Comparison of ENCODE assay signal across 21 cellular contexts in the genomic region with DNA sequence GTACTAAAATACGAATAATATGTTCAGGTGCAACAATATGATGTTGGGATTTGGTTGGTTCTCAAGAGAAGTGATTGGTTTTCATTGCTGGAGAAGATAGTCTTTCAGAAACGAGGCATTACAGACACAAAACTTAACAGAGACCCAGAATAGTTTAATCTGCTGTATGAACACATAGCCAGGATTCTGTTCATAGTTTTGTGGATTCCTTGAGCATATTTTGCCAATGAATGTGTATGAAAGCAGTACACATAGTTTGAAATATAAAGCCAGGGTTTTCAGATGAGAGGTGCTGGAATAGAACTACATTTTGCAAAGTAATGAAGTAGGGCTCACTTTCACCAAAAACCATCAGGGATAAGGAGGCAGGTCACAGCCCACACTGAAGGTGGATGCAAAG. TPM values are rescaled to one million over a fixed set of nuclear protein-coding genes. Genes with fewer than 3 reads are reported as not detected.
"Had no signal": no experiment of that assay in that cellular context is flagged by ENCODE, and none has a peak within 500 bp of the region (broad histone marks: within the 10 kb centered on the region; RNA-seq: fewer than 3 reads in every experiment).

No MANE protein-coding gene starts in this region.

- H3K4me3 ChIP-seq: lung, right atrium auricular region, tibial nerve, uterus had no signal

- H3K27ac ChIP-seq: right atrium auricular region, tibial nerve, uterus had no signal

- H3K9me3 ChIP-seq: right atrium auricular region, tibial nerve, uterus had no signal

- H3K4me1 ChIP-seq: uterus had no signal

- DNase-seq: activated B cell treated with CpG ODN at 0.5 μM for 24 hours; activated CD4-positive, alpha-beta memory T cell treated with anti-CD3 and anti-CD28 coated beads, Interleukin-2, amount 10 ng/mL, durations not matched to agents 7 days and 5 days; activated CD4-positive, alpha-beta T cell treated with anti-CD3 and anti-CD28 coated beads for 4 hours; activated CD8-positive, alpha-beta memory T cell treated with anti-CD3 and anti-CD28 coated beads, Interleukin-2, amount 10 ng/mL, durations not matched to agents 7 days and 5 days; activated naive CD4-positive, alpha-beta T cell treated with Interleukin-2 at 50 U/mL for 16 hours; activated naive CD8-positive, alpha-beta T cell treated with anti-CD3 and anti-CD28 coated beads, Interleukin-2, amount 10 ng/mL, durations not matched to agents 7 days and 5 days; anterior cingulate cortex; effector memory CD8-positive, alpha-beta T cell; hypothalamus; midbrain; occipital lobe; posterior cingulate gyrus; stimulated activated naive CD8-positive, alpha-beta T cell treated with anti-CD3 and anti-CD28 coated beads, Interleukin-15, Interleukin-2, amounts not matched to agents 100 U/mL and 50 U/mL, for 24 hours; T-helper 1 cell; T-helper 9 cell; uterus had no signal

- H3K36me3 ChIP-seq: right atrium auricular region, tibial nerve, uterus had no signal

- H3K27me3 ChIP-seq: right atrium auricular region, tibial nerve, uterus had no signal

RNA-seq across cellular contexts. Expression of a gene that starts 5.7 kb away (rescaled TPM):
- total RNA-seq: myocyte had no signal
- polyA plus RNA-seq: neural cell had no signal
